Comparison of ENCODE assay signal across 22 cellular contexts in genomic region chr4:5424901-5425300, GRCh38.
"Had no signal": no experiment of that assay in that cellular context is flagged by ENCODE, and none has a peak within 500 bp of the region (broad histone marks: within the 10 kb centered on the region; RNA-seq: fewer than 3 reads in every experiment).

No MANE protein-coding gene starts in this region.

- DNase-seq: heart right ventricle; kidney glomerular epithelial cell; left cardiac atrium; left ventricle myocardium superior; mammary epithelial cell; mesenchymal stem cell; naive thymus-derived CD8-positive, alpha-beta T cell; occipital lobe; ovary; right lobe of liver; stimulated activated CD4-positive, alpha-beta T cell treated with anti-CD3 and anti-CD28 coated beads, Interleukin-12 subunit alpha, Interleukin-12 subunit beta, amount 100 ng/mL, for 4 hours; stimulated activated CD4-positive, alpha-beta T cell treated with anti-CD3 and anti-CD28 coated beads, Interleukin-15, amount 100 ng/mL, for 24 hours; stimulated activated CD4-positive, alpha-beta T cell treated with anti-CD3 and anti-CD28 coated beads, Interleukin-2, amount 100 ng/mL, for 24 hours; stimulated activated CD4-positive, alpha-beta T cell treated with anti-CD3 and anti-CD28 coated beads, Interleukin-4, amount 100 ng/mL, for 1 hour; stimulated activated naive CD4-positive, alpha-beta T cell treated with Interleukin-2 at 50 U/mL for 16 hours; stimulated activated naive CD8-positive, alpha-beta T cell treated with anti-CD3 and anti-CD28 coated beads, Interleukin-15, amount 100 ng/mL, for 72 hours; substantia nigra; uterus had no signal

- H3K27ac Mint-ChIP-seq: naive thymus-derived CD8-positive, alpha-beta T cell; nephron; progenitor cell of endocrine pancreas; stimulated activated naive CD8-positive, alpha-beta T cell treated with anti-CD3 and anti-CD28 coated beads, Interleukin-15, amount 100 ng/mL, for 72 hours had no signal

- H3K4me1 Mint-ChIP-seq: nephron; stimulated activated naive CD8-positive, alpha-beta T cell treated with anti-CD3 and anti-CD28 coated beads, Interleukin-15, amount 100 ng/mL, for 72 hours had no signal

- H3K27me3 Mint-ChIP-seq: stimulated activated naive CD8-positive, alpha-beta T cell treated with anti-CD3 and anti-CD28 coated beads, Interleukin-15, amount 100 ng/mL, for 72 hours had no signal

- H3K4me3 Mint-ChIP-seq: naive thymus-derived CD8-positive, alpha-beta T cell; nephron; neural crest cell; stimulated activated naive CD8-positive, alpha-beta T cell treated with anti-CD3 and anti-CD28 coated beads, Interleukin-15, amount 100 ng/mL, for 72 hours had no signal

- H3K36me3 Mint-ChIP-seq: naive thymus-derived CD8-positive, alpha-beta T cell had no signal

- ATAC-seq: left cardiac atrium; left lobe of liver; left ventricle myocardium superior; naive thymus-derived CD8-positive, alpha-beta T cell; stimulated activated naive CD8-positive, alpha-beta T cell treated with anti-CD3 and anti-CD28 coated beads, Interleukin-15, amount 100 ng/mL, for 72 hours had no signal
